In genomic region chr7:5827755-5828154, GRCh38 we compare ENCODE assay signal across 9 cellular contexts.
DNase-seq lines count a peak whose midpoint lies in the region; ATAC-seq, FAIRE-seq and TF ChIP-seq lines count a peak whose summit lies in the region.
"Had no signal": no experiment of that assay in that cellular context is flagged by ENCODE, and none has a peak within 500 bp of the region (broad histone marks: within the 10 kb centered on the region; RNA-seq: fewer than 3 reads in every experiment).

No MANE protein-coding gene starts in this region.

- no peak overlapping the region for H3K4me3 Mint-ChIP-seq in T-helper 2 cell treated with Interferon-gamma antibody and Interleukin-4, amounts not matched to agents 5 μg/mL and 100 μg/mL, for 36 hours
- no peak overlapping the region for H3K4me3 Mint-ChIP-seq in effector memory CD8-positive, alpha-beta T cell
- H3K4me3 Mint-ChIP-seq: dendritic cell treated with granulocyte-macrophage colony-stimulating factor and Interleukin-4, amounts not matched to agents 40 ng/mL and 50 ng/mL, for 4 days had no signal

- DNase-seq in AG10803 (ENCODE audit: low read depth) (no peak), GM18507 (ENCODE audit: extremely low spot score, insufficient read length, low read depth) (no peak), NCI-H1436 (lab: John Stamatoyannopoulos, UW) (no peak)
- DNase-seq in T-helper 2 cell treated with Interferon-gamma antibody and Interleukin-4, amounts not matched to agents 5 μg/mL and 100 μg/mL, for 36 hours (ENCODE audit: low spot score) = peak; percentile 18
- DNase-seq in effector memory CD8-positive, alpha-beta T cell = peak; percentile 16 to 49 (median 29)
- DNase-seq in stimulated activated CD4-positive, alpha-beta T cell treated with anti-CD3 and anti-CD28 coated beads, Interleukin-15, amount 100 ng/mL, for 48 hours (ENCODE audit: low read depth in 2 of 2) = peak; percentile 14 to 45

- ATAC-seq in effector memory CD8-positive, alpha-beta T cell (replicated peaks) = no peak
- ATAC-seq in HG02840 (IDR thresholded peaks at IDR 0.05; ENCODE audit: low FRiP score, unreplicated experiment) = no peak
- ATAC-seq in GM21390 (IDR thresholded peaks at IDR 0.05; ENCODE audit: unreplicated experiment) = no peak

- no peak overlapping the region for H3K4me3 ChIP-seq in AG10803 (ENCODE audit: low read length)

- no peaks in the 10 kb centered on the region for H3K9me3 Mint-ChIP-seq in T-helper 2 cell treated with Interferon-gamma antibody and Interleukin-4, amounts not matched to agents 5 μg/mL and 100 μg/mL, for 36 hours
- no peaks in the 10 kb centered on the region for H3K9me3 Mint-ChIP-seq in effector memory CD8-positive, alpha-beta T cell
- H3K9me3 Mint-ChIP-seq: dendritic cell treated with granulocyte-macrophage colony-stimulating factor and Interleukin-4, amounts not matched to agents 40 ng/mL and 50 ng/mL, for 4 days had no signal

- H3K27ac Mint-ChIP-seq in T-helper 2 cell treated with Interferon-gamma antibody and Interleukin-4, amounts not matched to agents 5 μg/mL and 100 μg/mL, for 36 hours = no peak overlapping the region
- no peak overlapping the region for H3K27ac Mint-ChIP-seq in effector memory CD8-positive, alpha-beta T cell
- H3K27ac Mint-ChIP-seq: dendritic cell treated with granulocyte-macrophage colony-stimulating factor and Interleukin-4, amounts not matched to agents 40 ng/mL and 50 ng/mL, for 4 days had no signal

- peaks cover 9% of the 10 kb centered on the region for H3K4me1 Mint-ChIP-seq in T-helper 2 cell treated with Interferon-gamma antibody and Interleukin-4, amounts not matched to agents 5 μg/mL and 100 μg/mL, for 36 hours (ENCODE audit: low read depth)
- H3K4me1 Mint-ChIP-seq in effector memory CD8-positive, alpha-beta T cell (ENCODE audit: low read depth in 2 of 2) = peaks cover 13% of the 10 kb centered on the region in 2 donors

- peak; percentile 79 for FAIRE-seq in GM18507 (lab: Jason Lieb, UNC)

- peak; percentile 37 for TF ChIP-seq CTCF in AG10803 (conservative IDR thresholded peaks at IDR 0.05; ENCODE audit: low read length)

- no peaks in the 10 kb centered on the region for H3K27me3 Mint-ChIP-seq in T-helper 2 cell treated with Interferon-gamma antibody and Interleukin-4, amounts not matched to agents 5 μg/mL and 100 μg/mL, for 36 hours (ENCODE audit: low read depth)
- no peaks in the 10 kb centered on the region for H3K27me3 Mint-ChIP-seq in effector memory CD8-positive, alpha-beta T cell
- H3K27me3 Mint-ChIP-seq: dendritic cell treated with granulocyte-macrophage colony-stimulating factor and Interleukin-4, amounts not matched to agents 40 ng/mL and 50 ng/mL, for 4 days had no signal

- H3K36me3 Mint-ChIP-seq in T-helper 2 cell treated with Interferon-gamma antibody and Interleukin-4, amounts not matched to agents 5 μg/mL and 100 μg/mL, for 36 hours (ENCODE audit: low read depth) = no peaks in the 10 kb centered on the region
- H3K36me3 Mint-ChIP-seq in effector memory CD8-positive, alpha-beta T cell (ENCODE audit: insufficient read depth) = peaks cover 11% of the 10 kb centered on the region

Comparison
In these comparisons a context has a peak if more than half of its experiments do, and no peak if none do; other contexts are left out.
1. DNase-seq: peak in T-helper 2 cell treated with Interferon-gamma antibody and Interleukin-4, amounts not matched to agents 5 μg/mL and 100 μg/mL, for 36 hours (single experiment), effector memory CD8-positive, alpha-beta T cell (3 of 3) and stimulated activated CD4-positive, alpha-beta T cell treated with anti-CD3 and anti-CD28 coated beads, Interleukin-15, amount 100 ng/mL, for 48 hours (2 of 2); none in AG10803 (single experiment), GM18507 (single experiment) and NCI-H1436 (single experiment).